20 cellular contexts compared by ENCODE assay signal in the genomic region with DNA sequence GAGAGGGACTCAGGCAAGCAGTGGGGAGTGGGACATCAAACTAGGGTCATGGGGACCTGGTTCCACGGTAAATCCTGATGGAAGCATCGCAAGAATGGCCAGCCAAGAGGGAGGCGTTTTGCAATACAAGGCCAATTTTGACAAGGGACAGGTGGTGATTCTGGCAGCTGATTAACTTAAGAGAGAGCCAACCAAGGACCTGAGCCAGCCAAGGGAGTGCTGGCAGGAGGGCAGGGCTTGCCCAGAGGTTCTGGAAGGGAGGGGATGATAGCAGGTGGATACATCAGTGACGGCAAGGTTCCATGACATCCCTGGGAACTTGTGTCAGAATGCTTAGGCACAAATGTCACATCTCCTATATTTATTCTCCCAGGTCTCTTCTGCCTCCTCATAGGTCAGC.
"Had no signal": no experiment of that assay in that cellular context is flagged by ENCODE, and none has a peak within 500 bp of the region (broad histone marks: within the 10 kb centered on the region; RNA-seq: fewer than 3 reads in every experiment).

No MANE protein-coding gene starts in this region.

- H3K9me3 ChIP-seq: lower lobe of right lung, neutrophil, pancreas, right lobe of liver, suprapubic skin, transverse colon, upper lobe of right lung, uterus had no signal

- H3K27me3 ChIP-seq: pancreas, right lobe of liver, uterus had no signal

- H3K27ac ChIP-seq: lower lobe of right lung, neutrophil, pancreas, right lobe of liver, suprapubic skin, transverse colon, upper lobe of right lung, uterus had no signal

- ATAC-seq: left ventricle myocardium superior; lower lobe of right lung; natural killer cell; pancreas; right lobe of liver; stimulated activated naive CD8-positive, alpha-beta T cell treated with anti-CD3 and anti-CD28 coated beads, Interleukin-15, amount 100 ng/mL, for 72 hours; upper lobe of right lung had no signal

- H3K36me3 ChIP-seq: lower lobe of right lung, neutrophil, pancreas, right lobe of liver, suprapubic skin, transverse colon, upper lobe of right lung, uterus had no signal

- DNase-seq: effector CD4-positive, alpha-beta T cell; head of caudate nucleus; left ventricle myocardium superior; lower lobe of right lung; natural killer cell; pancreas; right lobe of liver; stimulated activated CD4-positive, alpha-beta T cell treated with anti-CD3 and anti-CD28 coated beads, Interleukin-12 subunit alpha, Interleukin-12 subunit beta, amount 100 ng/mL, for 4 hours; stimulated activated CD4-positive, alpha-beta T cell treated with anti-CD3 and anti-CD28 coated beads, Interleukin-1b, Interleukin-23, amount 100 ng/mL, for 48 hours; stimulated activated CD4-positive, alpha-beta T cell treated with anti-CD3 and anti-CD28 coated beads, Interleukin-4, amount 100 ng/mL, for 1 hour; stimulated activated CD8-positive, alpha-beta memory T cell treated with anti-CD3 and anti-CD28 coated beads, Interleukin-4, amount 100 ng/mL, for 48 hours; stimulated activated naive CD4-positive, alpha-beta T cell; stimulated activated naive CD8-positive, alpha-beta T cell treated with anti-CD3 and anti-CD28 coated beads, Interleukin-15, amount 100 ng/mL, for 72 hours; transverse colon; upper lobe of right lung; uterus had no signal

- H3K4me1 ChIP-seq: lower lobe of right lung, pancreas, right lobe of liver, suprapubic skin, transverse colon, upper lobe of right lung, uterus had no signal

- H3K4me3 ChIP-seq: dorsolateral prefrontal cortex, lower lobe of right lung, pancreas, right lobe of liver, smooth muscle cell, suprapubic skin, transverse colon, upper lobe of right lung, uterus had no signal
